In the genomic region with DNA sequence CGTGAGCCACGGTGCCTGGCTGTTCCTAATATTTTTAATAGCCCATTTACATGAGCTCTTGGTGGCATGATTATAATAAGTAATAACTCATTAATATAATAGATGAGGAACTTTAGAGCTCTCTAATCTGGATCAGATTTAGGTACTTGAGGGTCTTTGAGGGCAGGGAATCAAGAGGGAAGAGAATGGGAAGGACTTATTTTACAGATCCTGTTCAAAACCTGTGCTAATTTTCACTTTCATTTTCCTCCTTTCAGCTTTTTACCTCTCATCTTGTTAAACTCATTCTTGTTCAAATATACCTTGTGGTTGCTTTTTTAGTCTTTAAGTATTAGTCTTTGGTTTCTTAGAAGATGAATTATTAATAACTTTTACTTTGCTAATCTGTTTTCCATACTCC, we compare ENCODE assay signal across 15 cellular contexts. TPM values are rescaled to one million over a fixed set of nuclear protein-coding genes. Genes with fewer than 3 reads are reported as not detected.
DNase-seq lines count a peak whose midpoint lies in the region; ATAC-seq, FAIRE-seq and TF ChIP-seq lines count a peak whose summit lies in the region.
"Had no signal": no experiment of that assay in that cellular context is flagged by ENCODE, and none has a peak within 500 bp of the region (broad histone marks: within the 10 kb centered on the region; RNA-seq: fewer than 3 reads in every experiment).

No MANE protein-coding gene starts in this region.

- no peaks in the 10 kb centered on the region for H3K9me3 ChIP-seq in BLaER1 treated with 17β-estradiol and CSF1 and Interleukin-3, amounts not matched to agents 10 nM and 100 nM (replicated peaks in 1 of 11)
- no peaks in the 10 kb centered on the region for H3K9me3 ChIP-seq in MG63
- H3K9me3 ChIP-seq: prostate gland had no signal

- H3K27me3 ChIP-seq in BLaER1 treated with 17β-estradiol and CSF1 and Interleukin-3, amounts not matched to agents 10 nM and 100 nM: no peaks in the 10 kb centered on the region
- no peaks in the 10 kb centered on the region for H3K27me3 ChIP-seq in MG63

- no peaks in the 10 kb centered on the region for H3K27me3 Mint-ChIP-seq in T-helper 2 cell treated with Interferon-gamma antibody and Interleukin-4, amounts not matched to agents 5 μg/mL and 100 μg/mL, for 36 hours (ENCODE audit: low read depth)

- peaks cover 7 to 86% (median 51%) of the 10 kb centered on the region in 11 experiments; a peak in 18 of 22 replicates for H4K20me1 ChIP-seq in BLaER1 treated with 17β-estradiol and CSF1 and Interleukin-3, amounts not matched to agents 10 nM and 100 nM

- H3K9ac ChIP-seq in BLaER1 treated with 17β-estradiol and CSF1 and Interleukin-3, amounts not matched to agents 10 nM and 100 nM: no peak overlapping the region

- peak overlapping the region; percentile 91 for H3K27ac Mint-ChIP-seq in T-helper 2 cell treated with Interferon-gamma antibody and Interleukin-4, amounts not matched to agents 5 μg/mL and 100 μg/mL, for 36 hours

- peaks cover 34 to 64% (median 47%) of the 10 kb centered on the region in 11 experiments for H3K36me3 ChIP-seq in BLaER1 treated with 17β-estradiol and CSF1 and Interleukin-3, amounts not matched to agents 10 nM and 100 nM
- peaks cover 35% of the 10 kb centered on the region for H3K36me3 ChIP-seq in MG63

- no peaks in the 10 kb centered on the region for H3K9me3 Mint-ChIP-seq in T-helper 2 cell treated with Interferon-gamma antibody and Interleukin-4, amounts not matched to agents 5 μg/mL and 100 μg/mL, for 36 hours

- H3K4me1 ChIP-seq in BLaER1 treated with 17β-estradiol and CSF1 and Interleukin-3, amounts not matched to agents 10 nM and 100 nM: peaks cover 41 to 78% (median 50%) of the 10 kb centered on the region in 10 experiments

- no peak for ATAC-seq in GM18907 (IDR thresholded peaks at IDR 0.05; ENCODE audit: unreplicated experiment)
- no peak for ATAC-seq in HG03097 (IDR thresholded peaks at IDR 0.05; ENCODE audit: low FRiP score, unreplicated experiment)

- DNase-seq in GM12865 (ENCODE audit: low read depth) (peak; percentile 24), posterior vena cava (ENCODE audit: low spot score) (no peak), MG63 (no peak)
- no peak for DNase-seq in T-helper 2 cell treated with Interferon-gamma antibody and Interleukin-4, amounts not matched to agents 5 μg/mL and 100 μg/mL, for 36 hours (ENCODE audit: low spot score)
- DNase-seq: midbrain; NK-92 treated with Interleukin-12 subunit alpha and Interleukin-12 subunit beta, amount 100 ng/mL, for 24 hours; stimulated activated CD8-positive, alpha-beta memory T cell treated with anti-CD3 and anti-CD28 coated beads, Interleukin-4, amount 100 ng/mL, for 48 hours had no signal

- peak; percentile 33 for FAIRE-seq in islet of Langerhans (lab: Jason Lieb, UNC)
- FAIRE-seq: endometrium, frontal cortex, H54 had no signal

- peak overlapping the region; percentile 26 to 71 (median 58); a peak in 21 of 22 replicates for H3K4me2 ChIP-seq in BLaER1 treated with 17β-estradiol and CSF1 and Interleukin-3, amounts not matched to agents 10 nM and 100 nM

- H3K27ac ChIP-seq in BLaER1 treated with 17β-estradiol and CSF1 and Interleukin-3, amounts not matched to agents 10 nM and 100 nM: 0 out of 22 replicates have a peak overlapping the region, but pooled peaks of 1 of the 11 experiments have one; percentile 8
- H3K27ac ChIP-seq: prostate gland had no signal

- peaks cover 46% of the 10 kb centered on the region for H3K36me3 Mint-ChIP-seq in T-helper 2 cell treated with Interferon-gamma antibody and Interleukin-4, amounts not matched to agents 5 μg/mL and 100 μg/mL, for 36 hours (ENCODE audit: low read depth)

- peaks cover 38% of the 10 kb centered on the region for H3K4me1 Mint-ChIP-seq in T-helper 2 cell treated with Interferon-gamma antibody and Interleukin-4, amounts not matched to agents 5 μg/mL and 100 μg/mL, for 36 hours (ENCODE audit: low read depth)

- intact Hi-C loops in posterior vena cava (cut with DNase I): no loop called here

- no peak overlapping the region for H3K4me3 ChIP-seq in BLaER1 treated with 17β-estradiol and CSF1 and Interleukin-3, amounts not matched to agents 10 nM and 100 nM
- peak overlapping the region; percentile 51 for H3K4me3 ChIP-seq in GM12865 (ENCODE audit: low read depth, low read length)
- H3K4me3 ChIP-seq in MG63: no peak overlapping the region
- H3K4me3 ChIP-seq: prostate gland had no signal

- peak overlapping the region; percentile 82 for H3K4me3 Mint-ChIP-seq in T-helper 2 cell treated with Interferon-gamma antibody and Interleukin-4, amounts not matched to agents 5 μg/mL and 100 μg/mL, for 36 hours

- TF ChIP-seq CTCF in GM12865 (IDR thresholded peaks at IDR 0.05; ENCODE audit: insufficient read depth, low read depth, low read length, missing control alignments): no peak

RNA-seq across cellular contexts. Expression of gene NECAP1, which starts 5.6 kb away (rescaled TPM):
- total RNA-seq in posterior vena cava: 10 to 100 TPM; 20.6 to 21.0 TPM
- total RNA-seq in MG63 (2014; rRNA removed; shearing (Covaris generic); ENCODE audit: low replicate concordance): 24.7 and 48.5 TPM in 2 replicates

RNA-seq across cellular contexts. Expression of gene C3AR1, which starts 21.5 kb away (rescaled TPM):
- total RNA-seq in posterior vena cava: 10 to 100 TPM; 17.1 to 26.6 TPM
- total RNA-seq in MG63 (2014; rRNA removed; shearing (Covaris generic); ENCODE audit: low replicate concordance): not detected in 2 replicates

RNA-seq across cellular contexts. Expression of gene CLEC4A, which starts 35.8 kb away (rescaled TPM):
- total RNA-seq in posterior vena cava: 1 to 10 TPM; 1.9 to 2.8 TPM
- total RNA-seq in MG63 (2014; rRNA removed; shearing (Covaris generic); ENCODE audit: low replicate concordance): not detected in 2 replicates

RNA-seq across cellular contexts. Expression of gene FOXJ2, which starts 55.1 kb away (rescaled TPM):
- 10 to 100 TPM; 20.4 to 23.8 TPM for total RNA-seq in posterior vena cava
- total RNA-seq in MG63 (2014; rRNA removed; shearing (Covaris generic); ENCODE audit: low replicate concordance): 3.6 and 5.9 TPM in 2 replicates

Comparison
In these comparisons a context has a peak if more than half of its experiments do, and no peak if none do; other contexts are left out.
1. RNA of gene C3AR1, which starts 21.5 kb away (total RNA-seq): 17.1 to 26.6 TPM in posterior vena cava; not detected in MG63; every median in the first group is over 10 times any median in the second.